In genomic region chr3:17055374-17056276, GRCh38 we compare ENCODE assay signal across 12 cellular contexts.
A peak's percentile ranks its signal among the peaks of the same experiment; 100 is the strongest.
DNase-seq lines count a peak whose midpoint lies in the region; ATAC-seq, FAIRE-seq and TF ChIP-seq lines count a peak whose summit lies in the region.
"Had no signal": no experiment of that assay in that cellular context is flagged by ENCODE, and none has a peak within 500 bp of the region (broad histone marks: within the 10 kb centered on the region; RNA-seq: fewer than 3 reads in every experiment).

No MANE protein-coding gene starts in this region.

- H3K27ac ChIP-seq in GM12878 (ENCODE audit: control insufficient read depth, insufficient read depth) (peak overlapping the region; percentile 97), psoas muscle (peak overlapping the region; percentile 50), kidney (ENCODE audit: low read depth in 2 of 2, low read length in 2 of 2) (no peak overlapping the region)

- H2AFZ ChIP-seq in GM12878 (ENCODE audit: control insufficient read depth, low read depth, low read length), result no peak overlapping the region

- in situ Hi-C loops in GM12878 (cut with MboI), result no loop called here

- intact Hi-C loops in GM12878 (cut with micrococcal nuclease; ENCODE audit: unreplicated experiment), result loop anchor here (2.0 kb wide), 2 partner anchors 125 to 177 kb away; no protein-coding TSS in a partner anchor
- intact Hi-C loops in psoas muscle (cut with DNase I), result no loop called here
- intact Hi-C loops in kidney (cut with DNase I), result no loop called here

- SMC1A ChIA-PET in GM12878 (lab: Charles Lee; ENCODE audit: uncharacterized antibody, unreplicated experiment), result interaction anchor here (0.6 to 2.9 kb wide), 10 partner anchors 9 to 176 kb away, joined by 3 to 13 read pairs (median 4); no protein-coding TSS in a partner anchor

- FAIRE-seq in GM12878 (lab: Jason Lieb, UNC) (peak; percentile 57), kidney (lab: Jason Lieb, UNC) (no peak)

- peak overlapping the region; percentile 67 for H3K4me2 ChIP-seq in GM12878 (ENCODE audit: control insufficient read depth, insufficient read depth)

- peak; percentile 73 to 88 for TF ChIP-seq EP300 in GM12878 (IDR thresholded peaks at IDR 0.05; ENCODE audit: borderline replicate concordance in 1 of 2, control insufficient read depth in 1 of 2, low read depth in 2 of 2, low read length in 2 of 2)

- H3K4me1 ChIP-seq in GM12878 (ENCODE audit: control insufficient read depth, insufficient read depth, low read length) (peaks cover 34% of the 10 kb centered on the region), psoas muscle (peaks cover 15% of the 10 kb centered on the region), kidney (ENCODE audit: control insufficient read depth in 1 of 2, insufficient read depth in 1 of 2, low read depth in 1 of 2, low read length in 2 of 2) (no peaks in the 10 kb centered on the region)

- no TSS peak for BruUV-seq in GM12878 (replicated peaks; lab: Mats Ljungman, UMichigan)

- TF ChIP-seq POLR2A in GM12878 (IDR thresholded peaks at IDR 0.05; ENCODE audit: low read depth, low read length), result no peak

- CTCF ChIA-PET in GM12878 (lab: Yijun Ruan, JAX), result interaction anchor here (0.9 to 1.5 kb wide), 2 partner anchors 9 to 128 kb away, joined by 3 to 4 read pairs; no protein-coding TSS in a partner anchor

- no peaks in the 10 kb centered on the region; the same call in 1 of the 3 replicates for H3K9me3 ChIP-seq in GM12878 (replicated peaks; ENCODE audit: control insufficient read depth, insufficient read depth, low read length)
- H3K9me3 ChIP-seq in psoas muscle, result peaks cover 7% of the 10 kb centered on the region
- no peaks in the 10 kb centered on the region for H3K9me3 ChIP-seq in kidney (ENCODE audit: control insufficient read depth in 1 of 2, low read length in 2 of 2)

- TF ChIP-seq CTCF in GM12878 (IDR thresholded peaks at IDR 0.05 in 2 of 3, conservative IDR thresholded peaks at IDR 0.05 in 1 of 3; ENCODE audit: control insufficient read depth in 2 of 3, extremely low read depth in 1 of 3, insufficient read depth in 1 of 3, low read depth in 3 of 3, low read length in 3 of 3) (no peak), psoas muscle (IDR thresholded peaks at IDR 0.05) (no peak), kidney (IDR thresholded peaks at IDR 0.05; ENCODE audit: borderline replicate concordance, extremely low read depth, insufficient read depth) (no peak)

- H3K9ac ChIP-seq in GM12878 (ENCODE audit: control insufficient read depth, insufficient read depth, low read length) (peak overlapping the region; percentile 33), kidney (ENCODE audit: low read length in 2 of 2) (no peak overlapping the region)

- POLR2A ChIA-PET in GM12878 (lab: Charles Lee), result interaction anchor here (0.6 to 1.2 kb wide), 2 partner anchors 30 to 95 kb away, joined by 3 to 7 read pairs; no protein-coding TSS in a partner anchor

- TF ChIP-seq RAD21 in GM12878 (IDR thresholded peaks at IDR 0.05; ENCODE audit: insufficient read depth, low read depth, low read length), result peak; percentile 16; the same call in 1 of the 2 replicates

- H3K4me3 ChIP-seq in GM12878 (no peak overlapping the region), psoas muscle (no peak overlapping the region), kidney (ENCODE audit: low read length in 2 of 2) (no peak overlapping the region)
- H3K4me3 ChIP-seq: dorsolateral prefrontal cortex had no signal

- H3K27me3 ChIP-seq in GM12878 (replicated peaks in 1 of 2; ENCODE audit: control insufficient read depth in 2 of 2, insufficient read depth in 2 of 2, low read length in 1 of 2), result no peaks in the 10 kb centered on the region
- no peaks in the 10 kb centered on the region for H3K27me3 ChIP-seq in psoas muscle (ENCODE audit: insufficient read depth in 3 of 3, low read length in 2 of 3)
- H3K27me3 ChIP-seq: dorsolateral prefrontal cortex had no signal

- ATAC-seq in HG02763 (IDR thresholded peaks at IDR 0.05; ENCODE audit: unreplicated experiment) (peak; percentile 62), GM12878 (peak; percentile 79), psoas muscle (peak in 3 of 4 donors; percentile 36 to 54 (median 53)), HG03457 (IDR thresholded peaks at IDR 0.05; ENCODE audit: unreplicated experiment) (no peak)

- no peaks in the 10 kb centered on the region for H4K20me1 ChIP-seq in GM12878 (ENCODE audit: control insufficient read depth, insufficient read depth)

- WGBS in GM12878 (ENCODE audit: insufficient coverage, insufficient replicate concordance, low lambda C conversion rate, missing lambda C conversion rate), result 13% methylated on average over 7 of the region's 7 CpGs
- WGBS in psoas muscle, 3 donors, result 57 to 60% (median 59%) methylated on average over 7 of the region's 7 CpGs

- H3K36me3 ChIP-seq in GM12878 (ENCODE audit: control insufficient read depth in 2 of 2, insufficient read depth in 2 of 2, low read length in 1 of 2) (peaks cover 0 to 8% of the 10 kb centered on the region in 2 experiments; a peak in 1 of 4 replicates), psoas muscle (ENCODE audit: insufficient read depth in 1 of 2, low read depth in 1 of 2) (no peaks in the 10 kb centered on the region), kidney (ENCODE audit: control insufficient read depth in 1 of 2, insufficient read depth in 2 of 2, low read length in 2 of 2) (peaks cover 0 to 2% of the 10 kb centered on the region in 2 donors)

- DNase-seq in NCI-H82 (lab: John Stamatoyannopoulos, UW), result peak; percentile 17
- no peak for DNase-seq in NCI-H82 treated with DMSO at 0.1 percent for 48 hours (lab: John Stamatoyannopoulos, UW; ENCODE audit: unreplicated experiment)
- DNase-seq in GM12878 (ENCODE audit: low read depth, low spot score), result peak; percentile 90
- DNase-seq in psoas muscle, result no peak
- DNase-seq in kidney, result no peak
- no peak for DNase-seq in hippocampal formation (lab: John Stamatoyannopoulos, UW)
- DNase-seq: 8988T; dorsolateral prefrontal cortex; KG1; stimulated activated CD4-positive, alpha-beta T cell treated with anti-CD3 and anti-CD28 coated beads, Interleukin-4, amount 100 ng/mL, for 4 hours had no signal

- RAD21 ChIA-PET in GM12878 (lab: Charles Lee; ENCODE audit: unreplicated experiment), result interaction anchor here (0.9 to 1.2 kb wide), 3 partner anchors 18 to 140 kb away, joined by 3 to 4 read pairs (median 3); no protein-coding TSS in a partner anchor

- H3K79me2 ChIP-seq in GM12878 (ENCODE audit: control insufficient read depth, insufficient read depth, low read length), result 0 out of 2 replicates have a peak, but pooled peaks cover 2% of the 10 kb centered on the region

TF ChIP-seq in GM12878, 131 proteins besides CTCF, POLR2A, EP300 and RAD21 (continues in another document):
- TF ChIP-seq ZZZ3 (IDR thresholded peaks at IDR 0.05; ENCODE audit: control insufficient read depth, insufficient read length, low read depth) (no peak), TCF12 (IDR thresholded peaks at IDR 0.05; ENCODE audit: low read depth, low read length) (peak; percentile 85), SPI1 (IDR thresholded peaks at IDR 0.05; ENCODE audit: borderline replicate concordance, insufficient read depth, low read depth, low read length) (no peak), SRF (IDR thresholded peaks at IDR 0.05; ENCODE audit: low read depth in 2 of 2, low read length in 2 of 2) (no peak), BCL11A (IDR thresholded peaks at IDR 0.05; ENCODE audit: low read depth, low read length) (peak; percentile 83; the same call in 1 of the 2 replicates), E2F4 (IDR thresholded peaks at IDR 0.05; ENCODE audit: low read depth, low read length) (no peak), STAT1 (conservative IDR thresholded peaks at IDR 0.05) (no peak), MTA2 (IDR thresholded peaks at IDR 0.05; ENCODE audit: low read depth) (peak; percentile 86), ZNF622 (IDR thresholded peaks at IDR 0.05) (no peak), CREM (IDR thresholded peaks at IDR 0.05; ENCODE audit: low read depth) (peak; percentile 63; the same call in 1 of the 2 replicates), ETV6 (conservative IDR thresholded peaks at IDR 0.05 in 1 of 2, IDR thresholded peaks at IDR 0.05 in 1 of 2; ENCODE audit: borderline replicate concordance in 1 of 2, low read depth in 1 of 2) (peak in 1 of 2 experiments; percentile 34; a peak in 1 of 4 replicates), NR2C1 (IDR thresholded peaks at IDR 0.05) (no peak), HCFC1 (IDR thresholded peaks at IDR 0.05; ENCODE audit: low read length) (no peak), IRF3 (IDR thresholded peaks at IDR 0.05) (no peak), SMARCA5 (IDR thresholded peaks at IDR 0.05) (peak; percentile 45; the same call in 1 of the 2 replicates), FOXM1 (IDR thresholded peaks at IDR 0.05; ENCODE audit: low read depth, low read length) (peak; percentile 94), ZSCAN29 (IDR thresholded peaks at IDR 0.05) (no peak), YY1 (IDR thresholded peaks at IDR 0.05; ENCODE audit: low read depth, low read length) (no peak), CHD4 (IDR thresholded peaks at IDR 0.05) (no peak)

Comparison
In these comparisons a context has a peak if more than half of its experiments do, and no peak if none do; other contexts are left out.
1. DNase-seq: peak in NCI-H82 (single experiment) and GM12878 (single experiment); none in NCI-H82 treated with DMSO at 0.1 percent for 48 hours (single experiment), psoas muscle (0 of 2), kidney (single experiment) and hippocampal formation (0 of 2).
2. H3K27ac ChIP-seq: peak in GM12878 (single experiment) and psoas muscle (single experiment); none in kidney (0 of 2).